Comparison of ENCODE assay signal across 21 cellular contexts in genomic region chr2:182406221-182406620, GRCh38. TPM values are rescaled to one million over a fixed set of nuclear protein-coding genes. Genes with fewer than 3 reads are reported as not detected.
"Had no signal": no experiment of that assay in that cellular context is flagged by ENCODE, and none has a peak within 500 bp of the region (broad histone marks: within the 10 kb centered on the region; RNA-seq: fewer than 3 reads in every experiment).

No MANE protein-coding gene starts in this region.

- H2AFZ ChIP-seq: parathyroid adenoma had no signal

- H3K36me3 ChIP-seq: adrenal gland, esophagus muscularis mucosa, gastroesophageal sphincter, left ventricle myocardium inferior, WERI-Rb-1 had no signal

- FAIRE-seq: keratinocyte had no signal

- H3K36me3 Mint-ChIP-seq: activated CD4-positive, alpha-beta memory T cell treated with anti-CD3 and anti-CD28 coated beads for 36 hours; activated CD8-positive, alpha-beta memory T cell treated with anti-CD3 and anti-CD28 coated beads, Interleukin-2, amount 10 ng/mL, durations not matched to agents 7 days and 5 days; naive thymus-derived CD8-positive, alpha-beta T cell; stimulated activated naive B cell treated with anti-CD40 and anti-IgM and Interleukin-4, amounts not matched to agents 10 μg/mL and 1 μg/mL and 100 μg/mL, for 72 hours had no signal

- H3K9ac ChIP-seq: parathyroid adenoma had no signal

- H3K9me3 ChIP-seq: adrenal gland, body of pancreas, esophagus muscularis mucosa, gastroesophageal sphincter, mucosa of descending colon had no signal

- H3K4me1 Mint-ChIP-seq: activated CD8-positive, alpha-beta memory T cell treated with anti-CD3 and anti-CD28 coated beads, Interleukin-2, amount 10 ng/mL, durations not matched to agents 7 days and 5 days; central memory CD8-positive, alpha-beta T cell; naive thymus-derived CD8-positive, alpha-beta T cell; stimulated activated naive B cell treated with anti-CD40 and anti-IgM and Interleukin-4, amounts not matched to agents 10 μg/mL and 1 μg/mL and 100 μg/mL, for 72 hours; T-helper 17 cell had no signal

- DNase-seq: activated CD4-positive, alpha-beta memory T cell treated with anti-CD3 and anti-CD28 coated beads for 36 hours; activated CD8-positive, alpha-beta memory T cell treated with anti-CD3 and anti-CD28 coated beads, Interleukin-2, amount 10 ng/mL, durations not matched to agents 7 days and 5 days; activated naive CD4-positive, alpha-beta T cell treated with anti-CD3 and anti-CD28 coated beads, Interleukin-2, amount 50 U/mL, for 16 hours; activated T-cell treated with anti-CD3 and anti-CD28 coated beads, Interleukin-2, amount 50 U/mL, for 1 hour; adrenal gland; body of pancreas; cortex of kidney; effector CD4-positive, alpha-beta T cell; left ventricle myocardium inferior; mucosa of descending colon; naive thymus-derived CD8-positive, alpha-beta T cell; stimulated activated CD4-positive, alpha-beta T cell treated with anti-CD3 and anti-CD28 coated beads, Interleukin-2, amount 100 ng/mL, for 48 hours; stimulated activated naive B cell treated with anti-CD40 and anti-IgM and Interleukin-4, amounts not matched to agents 10 μg/mL and 1 μg/mL and 100 μg/mL, for 72 hours; T-helper 17 cell; trophoblast cell; WERI-Rb-1 had no signal

- H3K79me2 ChIP-seq: parathyroid adenoma had no signal

- ATAC-seq: activated CD8-positive, alpha-beta memory T cell treated with anti-CD3 and anti-CD28 coated beads, Interleukin-2, amount 10 ng/mL, durations not matched to agents 7 days and 5 days; body of pancreas; gastroesophageal sphincter; mucosa of descending colon; naive thymus-derived CD8-positive, alpha-beta T cell; stimulated activated naive B cell treated with anti-CD40 and anti-IgM and Interleukin-4, amounts not matched to agents 10 μg/mL and 1 μg/mL and 100 μg/mL, for 72 hours; T-helper 17 cell had no signal

- H3K4me1 ChIP-seq: adrenal gland, body of pancreas, esophagus muscularis mucosa, gastroesophageal sphincter, parathyroid adenoma had no signal

- H3K27me3 Mint-ChIP-seq: activated CD4-positive, alpha-beta memory T cell treated with anti-CD3 and anti-CD28 coated beads for 36 hours; activated CD8-positive, alpha-beta memory T cell treated with anti-CD3 and anti-CD28 coated beads, Interleukin-2, amount 10 ng/mL, durations not matched to agents 7 days and 5 days; central memory CD8-positive, alpha-beta T cell; stimulated activated naive B cell treated with anti-CD40 and anti-IgM and Interleukin-4, amounts not matched to agents 10 μg/mL and 1 μg/mL and 100 μg/mL, for 72 hours; T-helper 17 cell had no signal

- H3K4me3 ChIP-seq: adrenal gland, body of pancreas, esophagus muscularis mucosa, gastroesophageal sphincter, left ventricle myocardium inferior, mucosa of descending colon had no signal

- H3K27ac ChIP-seq: adrenal gland, body of pancreas, esophagus muscularis mucosa, gastroesophageal sphincter, left ventricle myocardium inferior, parathyroid adenoma, WERI-Rb-1 had no signal

- H3K27ac Mint-ChIP-seq: activated CD4-positive, alpha-beta memory T cell treated with anti-CD3 and anti-CD28 coated beads for 36 hours; activated CD8-positive, alpha-beta memory T cell treated with anti-CD3 and anti-CD28 coated beads, Interleukin-2, amount 10 ng/mL, durations not matched to agents 7 days and 5 days; naive thymus-derived CD8-positive, alpha-beta T cell; stimulated activated naive B cell treated with anti-CD40 and anti-IgM and Interleukin-4, amounts not matched to agents 10 μg/mL and 1 μg/mL and 100 μg/mL, for 72 hours; T-helper 17 cell had no signal

- H3K4me3 Mint-ChIP-seq: activated CD4-positive, alpha-beta memory T cell treated with anti-CD3 and anti-CD28 coated beads for 36 hours; activated CD8-positive, alpha-beta memory T cell treated with anti-CD3 and anti-CD28 coated beads, Interleukin-2, amount 10 ng/mL, durations not matched to agents 7 days and 5 days; central memory CD8-positive, alpha-beta T cell; naive thymus-derived CD8-positive, alpha-beta T cell; stimulated activated naive B cell treated with anti-CD40 and anti-IgM and Interleukin-4, amounts not matched to agents 10 μg/mL and 1 μg/mL and 100 μg/mL, for 72 hours; T-helper 17 cell had no signal

- H3K27me3 ChIP-seq: adrenal gland, body of pancreas, esophagus muscularis mucosa, gastroesophageal sphincter had no signal

- H3K9me3 Mint-ChIP-seq: activated CD4-positive, alpha-beta memory T cell treated with anti-CD3 and anti-CD28 coated beads for 36 hours; stimulated activated naive B cell treated with anti-CD40 and anti-IgM and Interleukin-4, amounts not matched to agents 10 μg/mL and 1 μg/mL and 100 μg/mL, for 72 hours had no signal

RNA-seq across cellular contexts. Expression of gene PDE1A, which starts 20.6 kb away (rescaled TPM):
- total RNA-seq: activated CD4-positive, alpha-beta memory T cell treated with anti-CD3 and anti-CD28 coated beads for 36 hours; activated CD8-positive, alpha-beta memory T cell treated with anti-CD3 and anti-CD28 coated beads, Interleukin-2, amount 10 ng/mL, durations not matched to agents 7 days and 5 days; naive thymus-derived CD8-positive, alpha-beta T cell; T-helper 17 cell had no signal
- polyA plus RNA-seq: naive thymus-derived CD8-positive, alpha-beta T cell had no signal
